Comparison of ENCODE assay signal across 6 cellular contexts in genomic region chr17:63984651-63985386, GRCh38. TPM values are rescaled to one million over a fixed set of nuclear protein-coding genes. Genes with fewer than 3 reads are reported as not detected.
DNase-seq lines count a peak whose midpoint lies in the region; ATAC-seq and TF ChIP-seq lines count a peak whose summit lies in the region.

No MANE protein-coding gene starts in this region.

- DNase-seq in M059J (ENCODE audit: low read depth) = peak; percentile 81
- peak; percentile 76 for DNase-seq in activated naive CD4-positive, alpha-beta T cell treated with anti-CD3 and anti-CD28 coated beads, Interleukin-2, amount 10 ng/mL, durations not matched to agents 7 days and 5 days
- no peak for DNase-seq in lower lobe of right lung
- DNase-seq in COR-L47 (lab: John Stamatoyannopoulos, UW) = no peak

- CTCF ChIA-PET in activated naive CD4-positive, alpha-beta T cell treated with anti-CD3 and anti-CD28 coated beads, Interleukin-2, amount 10 ng/mL, durations not matched to agents 7 days and 5 days (lab: Charles Lee) = interaction anchor here (0.8 to 7.2 kb wide), 14 partner anchors 9 to 119 kb away, joined by 3 to 83 read pairs (median 4); partner anchors contain the start of genes CD79B and GH1

- no peaks in the 10 kb centered on the region for H3K9me3 ChIP-seq in lower lobe of right lung

- H3K36me3 ChIP-seq in lower lobe of right lung = no peaks in the 10 kb centered on the region

- peak overlapping the region; percentile 78 for H3K27ac Mint-ChIP-seq in activated naive CD4-positive, alpha-beta T cell treated with anti-CD3 and anti-CD28 coated beads, Interleukin-2, amount 10 ng/mL, durations not matched to agents 7 days and 5 days

- peaks cover 12% of the 10 kb centered on the region for H3K27me3 Mint-ChIP-seq in activated naive CD4-positive, alpha-beta T cell treated with anti-CD3 and anti-CD28 coated beads, Interleukin-2, amount 10 ng/mL, durations not matched to agents 7 days and 5 days

- H3K4me3 ChIP-seq in lower lobe of right lung = no peak overlapping the region

- no peak for TF ChIP-seq CTCF in lower lobe of right lung (IDR thresholded peaks at IDR 0.05)

- peaks cover 11% of the 10 kb centered on the region for H3K9me3 Mint-ChIP-seq in activated naive CD4-positive, alpha-beta T cell treated with anti-CD3 and anti-CD28 coated beads, Interleukin-2, amount 10 ng/mL, durations not matched to agents 7 days and 5 days

- ATAC-seq in lower lobe of right lung = peak; percentile 70 to 79
- ATAC-seq in GM21381 (IDR thresholded peaks at IDR 0.05; ENCODE audit: unreplicated experiment) = no peak
- no peak for ATAC-seq in HG03045 (IDR thresholded peaks at IDR 0.05; ENCODE audit: unreplicated experiment)

- intact Hi-C loops in lower lobe of right lung (cut with DNase I) = no loop called here

- H3K4me1 Mint-ChIP-seq in activated naive CD4-positive, alpha-beta T cell treated with anti-CD3 and anti-CD28 coated beads, Interleukin-2, amount 10 ng/mL, durations not matched to agents 7 days and 5 days = peaks cover 29% of the 10 kb centered on the region

- peaks cover 4% of the 10 kb centered on the region for H3K36me3 Mint-ChIP-seq in activated naive CD4-positive, alpha-beta T cell treated with anti-CD3 and anti-CD28 coated beads, Interleukin-2, amount 10 ng/mL, durations not matched to agents 7 days and 5 days

- H3K27ac ChIP-seq in lower lobe of right lung = peak overlapping the region; percentile 73

- peaks cover 63% of the 10 kb centered on the region for H3K4me1 ChIP-seq in lower lobe of right lung

- H3K27me3 ChIP-seq in lower lobe of right lung (ENCODE audit: low read depth) = no peaks in the 10 kb centered on the region

- peak overlapping the region; percentile 9 for H3K4me3 Mint-ChIP-seq in activated naive CD4-positive, alpha-beta T cell treated with anti-CD3 and anti-CD28 coated beads, Interleukin-2, amount 10 ng/mL, durations not matched to agents 7 days and 5 days

RNA-seq across cellular contexts. Expression of gene SCN4A, which starts 12.1 kb away (rescaled TPM):
- not detected in 2 replicates for total RNA-seq in M059J (2014; rRNA removed; shearing (Covaris generic))
- 0.18 TPM for total RNA-seq in lower lobe of right lung

RNA-seq across cellular contexts. Expression of gene PRR29, which starts 13.3 kb away (rescaled TPM):
- 0.05 TPM in 1 of 2 replicates, not detected in the other for total RNA-seq in M059J (2014; rRNA removed; shearing (Covaris generic))
- total RNA-seq in lower lobe of right lung = 11.3 TPM

RNA-seq across cellular contexts. Expression of gene ICAM2, which starts 35.6 kb away (rescaled TPM):
- 0.84 and 1.0 TPM in 2 replicates for total RNA-seq in M059J (2014; rRNA removed; shearing (Covaris generic))
- total RNA-seq in lower lobe of right lung = 69.2 TPM

RNA-seq across cellular contexts. Expression of gene CD79B, which starts 52.7 kb away (rescaled TPM):
- 0.27 and 0.54 TPM in 2 replicates for total RNA-seq in M059J (2014; rRNA removed; shearing (Covaris generic))
- 4.7 TPM for total RNA-seq in lower lobe of right lung

Comparison
In these comparisons a context has a peak if more than half of its experiments do, and no peak if none do; other contexts are left out.
1. DNase-seq: peak in M059J (single experiment) and activated naive CD4-positive, alpha-beta T cell treated with anti-CD3 and anti-CD28 coated beads, Interleukin-2, amount 10 ng/mL, durations not matched to agents 7 days and 5 days (single experiment); none in lower lobe of right lung (single experiment) and COR-L47 (single experiment).
2. ATAC-seq: peak in lower lobe of right lung (2 of 2); none in GM21381 (single experiment) and HG03045 (single experiment).
3. RNA of gene PRR29, which starts 13.3 kb away (total RNA-seq): 11.3 TPM in lower lobe of right lung (single experiment); 0.05 TPM in M059J; every median in the first group is over 10 times any median in the second.
4. RNA of gene ICAM2, which starts 35.6 kb away (total RNA-seq): 69.2 TPM in lower lobe of right lung (single experiment); 0.84 to 1.0 TPM in M059J; every median in the first group is over 10 times any median in the second.